ENCODE assay signal across 8 cellular contexts in genomic region chr2:9630001-9630749, GRCh38. TPM values are rescaled to one million over a fixed set of nuclear protein-coding genes. Genes with fewer than 3 reads are reported as not detected.
DNase-seq lines count a peak whose midpoint lies in the region; ATAC-seq and TF ChIP-seq lines count a peak whose summit lies in the region.

No MANE protein-coding gene starts in this region.

- intact Hi-C loops in left lung (cut with DNase I) = no loop called here

- ATAC-seq in GM18907 (IDR thresholded peaks at IDR 0.05; ENCODE audit: unreplicated experiment) = peak; percentile 62
- peak; percentile 50 for ATAC-seq in HG03135 (IDR thresholded peaks at IDR 0.05; ENCODE audit: unreplicated experiment)
- peak; percentile 60 for ATAC-seq in left lung

- H3K4me3 ChIP-seq in ACC112 (ENCODE audit: low read depth, low read length) (peak overlapping the region; percentile 89), choroid plexus epithelial cell (ENCODE audit: low read depth, low read length) (peak overlapping the region; percentile 90), left lung (peak overlapping the region; percentile 79 to 91)

- peaks cover 52% of the 10 kb centered on the region for H3K79me2 ChIP-seq in ACC112 (ENCODE audit: control insufficient read depth, insufficient read depth, low read length, unreplicated experiment)

- H3K9me3 ChIP-seq in left lung = no peaks in the 10 kb centered on the region

- DNase-seq in NCI-H446 treated with DMSO at 0.1 percent for 48 hours (lab: John Stamatoyannopoulos, UW) (peak; percentile 43), choroid plexus epithelial cell (ENCODE audit: low read depth) (peak; percentile 67), left lung (peak; percentile 77 to 94)
- DNase-seq in activated CD4-positive, alpha-beta T cell treated with anti-CD3 and anti-CD28 coated beads for 48 hours = peak; percentile 85
- peak; percentile 68 to 73 for DNase-seq in stimulated activated CD4-positive, alpha-beta T cell treated with anti-CD3 and anti-CD28 coated beads, Interleukin-2, amount 100 ng/mL, for 48 hours

- H3K27ac ChIP-seq in ACC112 (ENCODE audit: low read depth, low read length) (peak overlapping the region; percentile 93), left lung (peak overlapping the region; percentile 91 to 92)

- H3K27me3 ChIP-seq in ACC112 (ENCODE audit: insufficient read depth, low read length) (no peaks in the 10 kb centered on the region), left lung (no peaks in the 10 kb centered on the region)

- H2AFZ ChIP-seq in ACC112 (ENCODE audit: low read length, unreplicated experiment) = no peak overlapping the region

- TF ChIP-seq CTCF in choroid plexus epithelial cell (conservative IDR thresholded peaks at IDR 0.05; ENCODE audit: low read depth, low read length) = no peak
- no peak for TF ChIP-seq CTCF in left lung (IDR thresholded peaks at IDR 0.05)

- H3K36me3 ChIP-seq in ACC112 (ENCODE audit: insufficient read depth, low read length) (peaks cover 35% of the 10 kb centered on the region), left lung (peaks cover 0 to 20% of the 10 kb centered on the region in 2 donors)

- peaks cover 34% of the 10 kb centered on the region for H3K4me1 ChIP-seq in ACC112 (ENCODE audit: control insufficient read depth, insufficient read depth, low read length, unreplicated experiment)
- H3K4me1 ChIP-seq in left lung = peaks cover 9 to 52% of the 10 kb centered on the region in 2 donors

RNA-seq across cellular contexts. Expression of gene YWHAQ, which starts 0.6 kb away (rescaled TPM):
- total RNA-seq in left lung = 100 to 1,000 TPM; 229 to 257 TPM

Comparison
In these comparisons a context has a peak if more than half of its experiments do, and no peak if none do; other contexts are left out.
1. Peak in every context shown above with its lines: DNase-seq, ATAC-seq, H3K4me3 ChIP-seq and H3K27ac ChIP-seq.